Comparison of ENCODE assay signal across 7 cellular contexts in the genomic region with DNA sequence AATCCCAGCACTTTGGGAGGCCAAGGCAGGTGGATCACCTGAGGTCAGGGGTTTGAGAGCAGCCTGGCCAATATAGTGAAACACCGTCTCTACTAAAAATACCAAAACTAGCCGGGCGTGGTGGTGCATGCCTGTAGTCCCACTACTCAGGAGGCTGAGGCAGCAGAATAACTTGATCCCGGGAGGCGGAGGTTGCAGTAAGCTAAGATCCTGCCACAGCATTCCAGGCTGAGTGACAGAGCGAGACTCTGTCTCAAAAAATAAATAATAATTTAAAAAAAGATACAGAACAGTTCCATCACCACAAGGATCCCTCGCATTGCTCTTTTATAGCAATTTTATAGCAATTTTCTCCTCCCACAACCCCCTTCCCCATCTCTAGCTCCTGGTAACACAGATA. TPM values are rescaled to one million over a fixed set of nuclear protein-coding genes. Genes with fewer than 3 reads are reported as not detected.
"Had no signal": no experiment of that assay in that cellular context is flagged by ENCODE, and none has a peak within 500 bp of the region (broad histone marks: within the 10 kb centered on the region; RNA-seq: fewer than 3 reads in every experiment).

No MANE protein-coding gene starts in this region.

- DNase-seq: IMR-90, KBM-7 had no signal

- H3K9me3 Mint-ChIP-seq: IgD-negative memory B cell had no signal

- ATAC-seq: HepG2, K562 had no signal

- H3K36me3 Mint-ChIP-seq: IgD-negative memory B cell had no signal

RNA-seq across cellular contexts. Expression of a gene that starts 4.7 kb away (rescaled TPM):
- total RNA-seq: HepG2, HT-29, HT1080, IMR-90 had no signal

RNA-seq across cellular contexts. Expression of a gene that starts 43.7 kb away (rescaled TPM):
- total RNA-seq: HT-29, HT1080, IMR-90, K562 had no signal

RNA-seq across cellular contexts. Expression of a gene that starts 47.2 kb away (rescaled TPM):
- total RNA-seq: HepG2, HT-29, HT1080, IMR-90 had no signal
